In the genomic region with DNA sequence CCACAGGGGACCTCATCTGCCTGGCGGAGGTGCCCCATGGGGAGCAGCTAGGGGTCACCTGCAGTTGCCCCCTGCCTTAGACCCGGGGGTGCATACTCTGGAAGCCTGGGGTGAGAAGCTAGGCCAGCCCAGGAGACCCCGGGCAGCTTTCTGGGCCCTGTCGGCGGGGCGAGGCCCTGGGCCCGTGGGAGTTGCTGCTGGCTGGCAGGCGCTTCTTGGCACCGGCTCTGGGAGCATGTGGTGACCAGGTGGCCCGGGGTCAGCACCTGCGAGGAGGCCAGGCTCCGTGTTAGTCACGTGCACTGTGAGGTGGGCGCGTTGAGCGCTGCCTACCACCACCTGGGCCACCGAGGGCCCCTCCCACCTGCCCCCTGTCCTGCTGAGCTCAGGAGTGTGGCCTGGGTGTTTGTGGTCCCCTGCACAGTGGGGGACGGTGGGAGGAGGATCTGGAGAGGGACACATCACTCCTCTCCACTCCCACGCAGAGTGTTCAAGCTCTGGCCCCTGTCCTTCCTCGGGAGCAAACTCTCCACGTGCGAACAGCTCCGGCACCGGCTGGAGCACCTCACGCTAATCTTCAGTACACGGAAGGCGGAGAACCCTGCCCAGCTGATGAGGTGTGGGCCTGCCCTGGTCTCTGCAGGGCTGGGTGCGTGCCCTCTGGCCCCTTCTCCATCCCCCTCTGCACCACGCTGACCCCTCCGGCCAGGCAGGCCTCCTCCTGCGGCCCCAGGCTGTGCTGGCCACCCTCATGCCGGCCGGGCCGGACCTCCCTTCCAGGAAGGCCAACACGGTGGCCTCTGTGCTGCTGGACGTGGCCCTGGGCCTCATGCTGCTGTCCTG, we compare ENCODE assay signal across 36 cellular contexts. TPM values are rescaled to one million over a fixed set of nuclear protein-coding genes. Genes with fewer than 3 reads are reported as not detected.
"Had no signal": no experiment of that assay in that cellular context is flagged by ENCODE, and none has a peak within 500 bp of the region (broad histone marks: within the 10 kb centered on the region; RNA-seq: fewer than 3 reads in every experiment).

No MANE protein-coding gene starts in this region.

- H3K36me3 ChIP-seq: neural progenitor cell, right atrium auricular region had no signal

- H2AFZ ChIP-seq: neural progenitor cell had no signal

- H3K9me3 ChIP-seq: esophagus muscularis mucosa, gastroesophageal sphincter, heart left ventricle, left lung, prostate gland, right atrium auricular region, sigmoid colon, testis, tibial nerve, upper lobe of left lung had no signal

- H3K36me3 Mint-ChIP-seq: naive thymus-derived CD4-positive, alpha-beta T cell; neural progenitor cell had no signal

- H3K4me1 ChIP-seq: foreskin keratinocyte, neural progenitor cell, prostate gland had no signal

- H3K27ac Mint-ChIP-seq: neural progenitor cell; stimulated activated memory B cell treated with anti-CD40 and anti-IgM and Interleukin-4, amounts not matched to agents 10 μg/mL and 1 μg/mL and 100 μg/mL, for 72 hours had no signal

- ATAC-seq: foreskin keratinocyte; gastroesophageal sphincter; heart left ventricle; left cardiac atrium; left lung; naive thymus-derived CD4-positive, alpha-beta T cell; stimulated activated memory B cell treated with anti-CD40 and anti-IgM and Interleukin-4, amounts not matched to agents 10 μg/mL and 1 μg/mL and 100 μg/mL, for 72 hours; stimulated activated naive CD8-positive, alpha-beta T cell treated with anti-CD3 and anti-CD28 coated beads, Interleukin-15, Interleukin-2, amounts not matched to agents 100 U/mL and 50 U/mL, for 24 hours had no signal

- H3K4me3 ChIP-seq: coronary artery, esophagus muscularis mucosa, gastroesophageal sphincter, heart left ventricle, left lung, neural progenitor cell, prostate gland, right atrium auricular region, sigmoid colon, testis, tibial nerve, upper lobe of left lung had no signal

- H3K27me3 ChIP-seq: esophagus muscularis mucosa, foreskin keratinocyte, gastroesophageal sphincter, heart left ventricle, left lung, neural progenitor cell, right atrium auricular region, sigmoid colon, testis, tibial nerve, upper lobe of left lung had no signal

- H3K27ac ChIP-seq: coronary artery, esophagus muscularis mucosa, foreskin keratinocyte, gastroesophageal sphincter, heart left ventricle, left lung, neural progenitor cell, prostate gland, right atrium auricular region, sigmoid colon, testis, tibial nerve, upper lobe of left lung had no signal

- DNase-seq: dermis blood vessel endothelial cell; effector memory CD4-positive, alpha-beta T cell; foreskin keratinocyte; hippocampal formation; left cardiac atrium; left lung; mesendoderm; midbrain; naive thymus-derived CD4-positive, alpha-beta T cell; nucleus accumbens; sigmoid colon; stimulated activated CD4-positive, alpha-beta T cell treated with anti-CD3 and anti-CD28 coated beads, Interleukin-4, amount 100 ng/mL, for 4 hours; stimulated activated naive CD8-positive, alpha-beta T cell treated with anti-CD3 and anti-CD28 coated beads, Interleukin-15, Interleukin-2, amounts not matched to agents 100 U/mL and 50 U/mL, for 24 hours; testis had no signal

- H3K9me3 Mint-ChIP-seq: nephron; neural progenitor cell; stimulated activated memory B cell treated with anti-CD40 and anti-IgM and Interleukin-4, amounts not matched to agents 10 μg/mL and 1 μg/mL and 100 μg/mL, for 72 hours had no signal

- H3K27me3 Mint-ChIP-seq: naive thymus-derived CD4-positive, alpha-beta T cell; stimulated activated memory B cell treated with anti-CD40 and anti-IgM and Interleukin-4, amounts not matched to agents 10 μg/mL and 1 μg/mL and 100 μg/mL, for 72 hours had no signal

- H3K4me2 ChIP-seq: neural progenitor cell had no signal

- H3K4me3 Mint-ChIP-seq: naive thymus-derived CD4-positive, alpha-beta T cell; nephron; neural progenitor cell; stimulated activated memory B cell treated with anti-CD40 and anti-IgM and Interleukin-4, amounts not matched to agents 10 μg/mL and 1 μg/mL and 100 μg/mL, for 72 hours had no signal

- FAIRE-seq: endothelial cell of umbilical vein, islet of Langerhans, urothelium cell line had no signal

RNA-seq across cellular contexts. Expression of a gene that starts 15.4 kb away (rescaled TPM):
- total RNA-seq: dermis blood vessel endothelial cell; endothelial cell of umbilical vein; epithelial cell of proximal tubule; esophagus muscularis mucosa; fibroblast of lung; foreskin keratinocyte; gastroesophageal sphincter; heart left ventricle; kidney epithelial cell; left cardiac atrium; left lung; lower leg skin; lung microvascular endothelial cell; mucosa of gallbladder; naive thymus-derived CD4-positive, alpha-beta T cell; osteocyte; right atrium auricular region; sigmoid colon; skeletal muscle tissue; tibial nerve; upper lobe of left lung had no signal
- polyA plus RNA-seq: endothelial cell of umbilical vein; fibroblast of lung; foreskin keratinocyte; heart left ventricle; naive thymus-derived CD4-positive, alpha-beta T cell; sigmoid colon had no signal
